14 cellular contexts compared by ENCODE assay signal in genomic region chr16:2447920-2448583, GRCh38. TPM values are rescaled to one million over a fixed set of nuclear protein-coding genes. Genes with fewer than 3 reads are reported as not detected.
"Had no signal": no experiment of that assay in that cellular context is flagged by ENCODE, and none has a peak within 500 bp of the region (broad histone marks: within the 10 kb centered on the region; RNA-seq: fewer than 3 reads in every experiment).

No MANE protein-coding gene starts in this region.

- H3K4me3 Mint-ChIP-seq: activated CD8-positive, alpha-beta T cell treated with anti-CD3 and anti-CD28 coated beads for 36 hours; activated naive CD4-positive, alpha-beta T cell treated with anti-CD3 and anti-CD28 coated beads for 36 hours; natural killer cell treated with Interleukin-12 subunit alpha and Interleukin-12 subunit beta and Interleukin-15 and Interleukin-18, amount 100 ng/mL, for 72 hours; stimulated activated memory B cell treated with anti-CD40 and anti-IgM and Interleukin-4, amounts not matched to agents 10 μg/mL and 1 μg/mL and 100 μg/mL, for 72 hours had no signal

- H3K4me1 Mint-ChIP-seq: stimulated activated memory B cell treated with anti-CD40 and anti-IgM and Interleukin-4, amounts not matched to agents 10 μg/mL and 1 μg/mL and 100 μg/mL, for 72 hours had no signal

- H3K27ac Mint-ChIP-seq: activated CD8-positive, alpha-beta T cell treated with anti-CD3 and anti-CD28 coated beads for 36 hours; activated naive CD4-positive, alpha-beta T cell treated with anti-CD3 and anti-CD28 coated beads for 36 hours; natural killer cell treated with Interleukin-12 subunit alpha and Interleukin-12 subunit beta and Interleukin-15 and Interleukin-18, amount 100 ng/mL, for 72 hours; progenitor cell of endocrine pancreas; stimulated activated memory B cell treated with anti-CD40 and anti-IgM and Interleukin-4, amounts not matched to agents 10 μg/mL and 1 μg/mL and 100 μg/mL, for 72 hours had no signal

- H3K27me3 ChIP-seq: foreskin keratinocyte, tibial nerve had no signal

- DNase-seq: activated CD4-positive, alpha-beta T cell treated with anti-CD3 and anti-CD28 coated beads for 1 hour; activated CD8-positive, alpha-beta memory T cell treated with anti-CD3 and anti-CD28 coated beads, Interleukin-2, amount 50 U/mL, for 48 hours; activated CD8-positive, alpha-beta T cell treated with anti-CD3 and anti-CD28 coated beads for 36 hours; activated naive CD4-positive, alpha-beta T cell treated with anti-CD3 and anti-CD28 coated beads for 36 hours; foreskin keratinocyte; occipital lobe; T-helper 9 cell had no signal

- H3K9me3 Mint-ChIP-seq: activated CD8-positive, alpha-beta T cell treated with anti-CD3 and anti-CD28 coated beads for 36 hours; activated naive CD4-positive, alpha-beta T cell treated with anti-CD3 and anti-CD28 coated beads for 36 hours; natural killer cell treated with Interleukin-12 subunit alpha and Interleukin-12 subunit beta and Interleukin-15 and Interleukin-18, amount 100 ng/mL, for 72 hours; stimulated activated memory B cell treated with anti-CD40 and anti-IgM and Interleukin-4, amounts not matched to agents 10 μg/mL and 1 μg/mL and 100 μg/mL, for 72 hours had no signal

- H3K27me3 Mint-ChIP-seq: activated CD8-positive, alpha-beta T cell treated with anti-CD3 and anti-CD28 coated beads for 36 hours; natural killer cell treated with Interleukin-12 subunit alpha and Interleukin-12 subunit beta and Interleukin-15 and Interleukin-18, amount 100 ng/mL, for 72 hours; progenitor cell of endocrine pancreas; stimulated activated memory B cell treated with anti-CD40 and anti-IgM and Interleukin-4, amounts not matched to agents 10 μg/mL and 1 μg/mL and 100 μg/mL, for 72 hours had no signal

- H3K9me3 ChIP-seq: tibial nerve had no signal

- H3K27ac ChIP-seq: foreskin keratinocyte, tibial nerve had no signal

- H3K4me3 ChIP-seq: tibial nerve had no signal

- ATAC-seq: activated CD8-positive, alpha-beta T cell treated with anti-CD3 and anti-CD28 coated beads for 36 hours; esophagus mucosa; foreskin keratinocyte; left lobe of liver; natural killer cell treated with Interleukin-12 subunit alpha and Interleukin-12 subunit beta and Interleukin-15 and Interleukin-18, amount 100 ng/mL, for 72 hours; right cardiac atrium; stimulated activated memory B cell treated with anti-CD40 and anti-IgM and Interleukin-4, amounts not matched to agents 10 μg/mL and 1 μg/mL and 100 μg/mL, for 72 hours had no signal

- H3K4me1 ChIP-seq: foreskin keratinocyte, tibial nerve had no signal

RNA-seq across cellular contexts. Expression of gene NTN3, which starts 23.0 kb away (rescaled TPM):
- total RNA-seq: activated CD8-positive, alpha-beta T cell treated with anti-CD3 and anti-CD28 coated beads for 36 hours; activated naive CD4-positive, alpha-beta T cell treated with anti-CD3 and anti-CD28 coated beads for 36 hours; natural killer cell treated with Interleukin-12 subunit alpha and Interleukin-12 subunit beta and Interleukin-15 and Interleukin-18, amount 100 ng/mL, for 72 hours had no signal
